10 cellular contexts compared by ENCODE assay signal in the genomic region with DNA sequence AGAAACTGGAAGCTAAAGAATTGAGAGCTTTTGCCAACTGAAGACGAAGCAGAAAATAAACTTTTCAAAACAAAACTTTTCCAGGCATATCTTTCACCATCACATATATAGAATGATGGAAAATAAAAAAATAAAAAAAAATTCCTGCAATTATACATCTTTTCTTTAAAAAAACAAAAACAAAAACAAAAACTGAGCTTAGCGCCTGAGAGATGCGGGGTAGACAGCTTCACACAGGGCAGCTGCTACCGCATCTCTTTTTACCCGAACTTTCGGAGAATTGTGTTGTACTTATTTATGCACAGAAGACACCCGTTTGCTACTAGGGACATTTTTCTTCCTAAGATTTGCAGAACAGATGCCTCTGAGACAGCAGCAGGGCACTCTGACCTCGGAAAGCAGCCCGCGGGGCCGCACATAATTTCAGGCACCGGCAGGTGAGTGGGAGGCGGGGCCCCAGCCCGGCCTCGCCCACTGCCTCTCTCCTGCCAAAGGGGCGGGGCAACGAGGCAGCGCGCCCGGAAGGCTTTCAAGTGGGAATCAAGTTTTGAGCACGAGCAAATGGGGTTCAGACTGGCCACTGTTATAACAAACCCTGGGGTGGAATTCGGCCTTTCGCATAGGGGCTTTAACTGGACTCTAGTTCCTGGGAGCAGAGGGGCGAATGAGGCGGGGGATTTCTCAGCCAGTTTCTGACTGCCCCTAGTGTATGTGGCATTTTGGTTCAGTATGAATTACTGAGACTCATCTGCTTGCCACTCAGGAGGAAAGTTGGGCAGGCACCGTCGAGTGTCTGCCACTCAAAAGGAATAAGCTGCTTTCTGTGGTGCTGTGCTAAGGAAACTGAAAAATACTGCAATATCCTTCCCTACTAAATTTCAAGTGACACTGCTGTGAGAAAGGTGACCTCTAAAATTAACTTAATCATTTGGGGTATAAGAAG. TPM values are rescaled to one million over a fixed set of nuclear protein-coding genes. Genes with fewer than 3 reads are reported as not detected.
DNase-seq lines count a peak whose midpoint lies in the region; ATAC-seq, FAIRE-seq and TF ChIP-seq lines count a peak whose summit lies in the region.
"Had no signal": no experiment of that assay in that cellular context is flagged by ENCODE, and none has a peak within 500 bp of the region (broad histone marks: within the 10 kb centered on the region; RNA-seq: fewer than 3 reads in every experiment).

No MANE protein-coding gene starts in this region.

- no peaks in the 10 kb centered on the region for H3K36me3 ChIP-seq in bronchial epithelial cell (ENCODE audit: control insufficient read depth, insufficient read depth, low read length)
- no peaks in the 10 kb centered on the region for H3K36me3 ChIP-seq in kidney (ENCODE audit: control insufficient read depth in 1 of 2, insufficient read depth in 2 of 2, low read length in 2 of 2)
- H3K36me3 ChIP-seq in upper lobe of right lung, result no peaks in the 10 kb centered on the region

- no peaks in the 10 kb centered on the region for H3K9me3 Mint-ChIP-seq in stimulated activated memory B cell treated with anti-CD40 and anti-IgM and Interleukin-4, amounts not matched to agents 10 μg/mL and 1 μg/mL and 100 μg/mL, for 72 hours

- H3K4me3 ChIP-seq in bronchial epithelial cell (ENCODE audit: low read depth, low read length), result peak overlapping the region; percentile 24
- H3K4me3 ChIP-seq in kidney (ENCODE audit: low read length in 2 of 2), result peak overlapping the region; percentile 64 to 69
- peak overlapping the region; percentile 25 for H3K4me3 ChIP-seq in upper lobe of right lung
- H3K4me3 ChIP-seq: BLaER1 had no signal

- H3K27me3 Mint-ChIP-seq in stimulated activated memory B cell treated with anti-CD40 and anti-IgM and Interleukin-4, amounts not matched to agents 10 μg/mL and 1 μg/mL and 100 μg/mL, for 72 hours, result no peaks in the 10 kb centered on the region

- FAIRE-seq in bronchial epithelial cell (lab: Jason Lieb, UNC), result no peak
- no peak for FAIRE-seq in kidney (lab: Jason Lieb, UNC)

- H3K9me3 ChIP-seq in kidney (ENCODE audit: control insufficient read depth in 1 of 2, low read length in 2 of 2) (no peaks in the 10 kb centered on the region), upper lobe of right lung (no peaks in the 10 kb centered on the region)
- H3K9me3 ChIP-seq: BLaER1, esophagus muscularis mucosa had no signal

- H3K27ac Mint-ChIP-seq in stimulated activated memory B cell treated with anti-CD40 and anti-IgM and Interleukin-4, amounts not matched to agents 10 μg/mL and 1 μg/mL and 100 μg/mL, for 72 hours, result no peak overlapping the region

- TF ChIP-seq CTCF in bronchial epithelial cell (IDR thresholded peaks at IDR 0.05; ENCODE audit: insufficient read depth, low read length, severe bottlenecking) (no peak), kidney (IDR thresholded peaks at IDR 0.05; ENCODE audit: borderline replicate concordance, extremely low read depth, insufficient read depth) (no peak), upper lobe of right lung (IDR thresholded peaks at IDR 0.05) (no peak)

- H3K36me3 Mint-ChIP-seq in stimulated activated memory B cell treated with anti-CD40 and anti-IgM and Interleukin-4, amounts not matched to agents 10 μg/mL and 1 μg/mL and 100 μg/mL, for 72 hours, result no peaks in the 10 kb centered on the region

- no peak overlapping the region for H3K27ac ChIP-seq in kidney (ENCODE audit: low read depth in 2 of 2, low read length in 2 of 2)
- no peak overlapping the region for H3K27ac ChIP-seq in upper lobe of right lung
- H3K27ac ChIP-seq: BLaER1, esophagus muscularis mucosa had no signal

- intact Hi-C loops in Right ventricle myocardium inferior (cut with DNase I) (no loop called here), cardiac septum (cut with DNase I) (no loop called here), kidney (cut with DNase I) (no loop called here), upper lobe of right lung (cut with DNase I) (no loop called here)

- ATAC-seq in Right ventricle myocardium inferior, result peak; percentile 47
- peak; percentile 96 for ATAC-seq in upper lobe of right lung
- no peak for ATAC-seq in stimulated activated memory B cell treated with anti-CD40 and anti-IgM and Interleukin-4, amounts not matched to agents 10 μg/mL and 1 μg/mL and 100 μg/mL, for 72 hours

- H3K4me3 Mint-ChIP-seq in stimulated activated memory B cell treated with anti-CD40 and anti-IgM and Interleukin-4, amounts not matched to agents 10 μg/mL and 1 μg/mL and 100 μg/mL, for 72 hours, result no peak overlapping the region

- no peak for DNase-seq in Right ventricle myocardium inferior (ENCODE audit: missing footprints)
- no peak for DNase-seq in cardiac septum (ENCODE audit: low spot score)
- DNase-seq in bronchial epithelial cell (ENCODE audit: low read depth), result no peak
- DNase-seq in kidney, result peak; percentile 79
- peak; percentile 87 for DNase-seq in upper lobe of right lung
- DNase-seq in activated CD4-positive, alpha-beta T cell treated with anti-CD3 and anti-CD28 coated beads, Interleukin-2, amount 50 U/mL, for 4 hours, result no peak
- no peak for DNase-seq in Kasumi-1 (lab: John Stamatoyannopoulos, UW)

- H3K9ac ChIP-seq in kidney (ENCODE audit: low read length in 2 of 2), result peak overlapping the region in 1 of 2 donors; percentile 59
- H3K9ac ChIP-seq: BLaER1 had no signal

- H3K4me1 Mint-ChIP-seq in stimulated activated memory B cell treated with anti-CD40 and anti-IgM and Interleukin-4, amounts not matched to agents 10 μg/mL and 1 μg/mL and 100 μg/mL, for 72 hours, result no peaks in the 10 kb centered on the region

- H3K4me1 ChIP-seq in kidney (ENCODE audit: control insufficient read depth in 1 of 2, insufficient read depth in 1 of 2, low read depth in 1 of 2, low read length in 2 of 2), result no peaks in the 10 kb centered on the region
- H3K4me1 ChIP-seq in upper lobe of right lung, result no peaks in the 10 kb centered on the region
- H3K4me1 ChIP-seq: BLaER1 had no signal

- H3K27me3 ChIP-seq in bronchial epithelial cell (ENCODE audit: control insufficient read depth, insufficient read depth, low read length) (no peaks in the 10 kb centered on the region), upper lobe of right lung (no peaks in the 10 kb centered on the region)
- H3K27me3 ChIP-seq: BLaER1, esophagus muscularis mucosa had no signal

RNA-seq across cellular contexts. Expression of gene FAM133B, which starts 18.5 kb away (rescaled TPM):
- total RNA-seq in Right ventricle myocardium inferior (14.3 TPM), cardiac septum (11.9 TPM), bronchial epithelial cell (11.1 and 19.8 TPM in 2 replicates), kidney (23.5 TPM), upper lobe of right lung (21.2 TPM)
- polyA plus RNA-seq in kidney (ENCODE audit: insufficient read depth, low read depth, low replicate concordance), result 13.3 TPM

Comparison
In these comparisons a context has a peak if more than half of its experiments do, and no peak if none do; other contexts are left out.
1. DNase-seq: peak in kidney (single experiment) and upper lobe of right lung (single experiment); none in Right ventricle myocardium inferior (single experiment), cardiac septum (single experiment), bronchial epithelial cell (single experiment), activated CD4-positive, alpha-beta T cell treated with anti-CD3 and anti-CD28 coated beads, Interleukin-2, amount 50 U/mL, for 4 hours (0 of 2) and Kasumi-1 (0 of 2).
2. Peak in every context shown above with its lines, with median percentiles within 50 percentile points of each other: H3K4me3 ChIP-seq.